Comparison of ENCODE assay signal across 1 cellular context in genomic region chr19:51986309-51987291, GRCh38.
TF ChIP-seq lines count a peak whose summit lies in the region.

Gene ZNF350 (minus strand): TSS chr19:51986840. CDS start chr19:51974360, 12,480 bp downstream.

TF ChIP-seq in HepG2, 621 proteins besides CTCF, POLR2A, EP300 and RAD21 (continued from another document):
- TF ChIP-seq SNAPC4 (CRISPR knock-in tag; IDR thresholded peaks at IDR 0.05) (0 out of 2 replicates have a peak, but pooled peaks have one; percentile 34), SP5 (CRISPR knock-in tag; IDR thresholded peaks at IDR 0.05; ENCODE audit: borderline replicate concordance, low read depth) (no peak), ZNF382 (CRISPR knock-in tag; IDR thresholded peaks at IDR 0.05; ENCODE audit: borderline replicate concordance) (no peak), MBD4 (IDR thresholded peaks at IDR 0.05; ENCODE audit: borderline replicate concordance, low read length) (no peak), PLRG1 (conservative IDR thresholded peaks at IDR 0.05) (no peak), ZNF746 (CRISPR knock-in tag; IDR thresholded peaks at IDR 0.05) (peak; percentile 37; the same call in 1 of the 2 replicates), MLLT10 (CRISPR knock-in tag; IDR thresholded peaks at IDR 0.05) (no peak), CENPX (CRISPR knock-in tag; IDR thresholded peaks at IDR 0.05) (no peak), ZNF136 (CRISPR knock-in tag; IDR thresholded peaks at IDR 0.05; ENCODE audit: low read depth) (0 out of 2 replicates have a peak, but pooled peaks have one; percentile 42), ZFP62 (CRISPR knock-in tag; IDR thresholded peaks at IDR 0.05) (no peak), HNF4G (IDR thresholded peaks at IDR 0.05; ENCODE audit: borderline replicate concordance, low read depth, low read length) (no peak), HNF4G (CRISPR knock-in tag; IDR thresholded peaks at IDR 0.05; ENCODE audit: borderline replicate concordance, low read depth) (no peak), RFXANK (CRISPR knock-in tag; IDR thresholded peaks at IDR 0.05) (peak; percentile 75; the same call in 1 of the 2 replicates), ZBTB10 (CRISPR knock-in tag; IDR thresholded peaks at IDR 0.05; ENCODE audit: borderline replicate concordance) (0 out of 2 replicates have a peak, but pooled peaks have one; percentile 20), ZC3H13 (CRISPR knock-in tag; IDR thresholded peaks at IDR 0.05) (no peak), TSC22D2 (CRISPR knock-in tag; IDR thresholded peaks at IDR 0.05; ENCODE audit: borderline replicate concordance) (peak; percentile 88; the same call in 1 of the 2 replicates), SNAPC2 (CRISPR knock-in tag; IDR thresholded peaks at IDR 0.05) (no peak), STAT6 (CRISPR knock-in tag; IDR thresholded peaks at IDR 0.05; ENCODE audit: borderline replicate concordance) (no peak), ZKSCAN5 (CRISPR knock-in tag; IDR thresholded peaks at IDR 0.05) (no peak), RBFOX2 (IDR thresholded peaks at IDR 0.05; ENCODE audit: low read depth, low read length) (no peak), RBM22 (optimal IDR thresholded peaks at IDR 0.05; ENCODE audit: low read length) (no peak), ZNF276 (CRISPR knock-in tag; IDR thresholded peaks at IDR 0.05; ENCODE audit: low read depth) (no peak)
TF ChIP-seq in HepG2: peak in this region for 203.
